ENCODE assay signal across 19 cellular contexts in genomic region chr9:121755581-121755980, GRCh38.
A peak's percentile ranks its signal among the peaks of the same experiment; 100 is the strongest.
DNase-seq lines count a peak whose midpoint lies in the region; ATAC-seq, FAIRE-seq and TF ChIP-seq lines count a peak whose summit lies in the region.
"Had no signal": no experiment of that assay in that cellular context is flagged by ENCODE, and none has a peak within 500 bp of the region (broad histone marks: within the 10 kb centered on the region; RNA-seq: fewer than 3 reads in every experiment).

No MANE protein-coding gene starts in this region.

- WGBS in H9 (ENCODE audit: extremely low coverage, insufficient read length, low lambda C conversion rate), result no CpG with 5 or more reads among the region's 7 CpGs
- WGBS in gastroesophageal sphincter (ENCODE audit: low coverage in 1 of 2), 2 donors, result 73 to 87% methylated on average over 2 to 3 of the region's 7 CpGs

- no peaks in the 10 kb centered on the region for H3K79me2 ChIP-seq in H9 (ENCODE audit: insufficient read depth, low read length)

- H2BK120ac ChIP-seq in H9 (ENCODE audit: low read depth, low read length, poor library complexity, severe bottlenecking), result no peak overlapping the region

- no peak overlapping the region for H3K56ac ChIP-seq in H9 (ENCODE audit: insufficient read length, low read depth, low read length)

- H4K8ac ChIP-seq in H9 (replicated peaks; ENCODE audit: insufficient read length, low read depth, low read length), result no peak overlapping the region

- H3T11ph ChIP-seq in H9 (ENCODE audit: low read length), result no peak overlapping the region

- no peaks in the 10 kb centered on the region for H4K20me1 ChIP-seq in H9 (ENCODE audit: control insufficient read depth, insufficient read depth, insufficient read length)

- H3K79me1 ChIP-seq in H9 (ENCODE audit: insufficient read depth, low read depth, low read length, poor library complexity, severe bottlenecking), result no peaks in the 10 kb centered on the region

- H3K36me3 ChIP-seq in HUES6 (ENCODE audit: control insufficient read depth, insufficient read depth, low read length) (peaks cover 32% of the 10 kb centered on the region), gastroesophageal sphincter (peaks cover 0 to 42% of the 10 kb centered on the region in 2 donors), skeletal muscle tissue (ENCODE audit: control insufficient read depth in 3 of 3, insufficient read depth in 3 of 3, low read length in 3 of 3) (peaks cover 24 to 34% (median 29%) of the 10 kb centered on the region in 3 donors)

- DNase-seq in H9 (no peak), COLO668 (lab: John Stamatoyannopoulos, UW; ENCODE audit: unreplicated experiment) (no peak), H54 (ENCODE audit: insufficient read length, low spot score) (no peak)
- no peak for DNase-seq in stimulated activated CD4-positive, alpha-beta T cell treated with anti-CD3 and anti-CD28 coated beads, Interleukin-15, amount 100 ng/mL, for 24 hours
- DNase-seq: ACHN; DND-41; HCEC 1CT; NCI-H1092 treated with DMSO at 0.1 percent for 48 hours; NCI-H146; NCI-H2081; NCI-H510A; NCI-H748 treated with DMSO at 0.1 percent for 48 hours; NK-92 treated with Interleukin-12 subunit alpha and Interleukin-12 subunit beta, amount 100 ng/mL, for 24 hours; Peyer's patch had no signal

- TF ChIP-seq POLR2A in gastroesophageal sphincter (IDR thresholded peaks at IDR 0.05) (no peak), H54 (IDR thresholded peaks at IDR 0.05; ENCODE audit: low read depth, low read length) (no peak)

- H3K4me1 ChIP-seq in H9 (ENCODE audit: insufficient read depth, low read length), result no peaks in the 10 kb centered on the region
- H3K4me1 ChIP-seq in HUES6 (ENCODE audit: control insufficient read depth, insufficient read depth, low read length), result peaks cover 3% of the 10 kb centered on the region; the same call in 1 of the 2 replicates
- H3K4me1 ChIP-seq in gastroesophageal sphincter, result peaks cover 2 to 71% (median 61%) of the 10 kb centered on the region in 3 donors
- H3K4me1 ChIP-seq in skeletal muscle tissue (ENCODE audit: control insufficient read depth in 3 of 3, insufficient read depth in 3 of 3, low read length in 3 of 3), result peaks cover 63 to 72% (median 71%) of the 10 kb centered on the region in 3 donors

- no peak overlapping the region for H4K5ac ChIP-seq in H9 (ENCODE audit: insufficient read length, low read depth, low read length)

- no peak overlapping the region for H3K23ac ChIP-seq in H9 (ENCODE audit: insufficient read length, low read depth, low read length)

- H3K27me3 Mint-ChIP-seq in H9 (ENCODE audit: low read depth), result no peaks in the 10 kb centered on the region

- no peak overlapping the region for H2BK20ac ChIP-seq in H9 (ENCODE audit: low read depth, low read length, poor library complexity, severe bottlenecking)

- H3K4me3 Mint-ChIP-seq in H9, result no peak overlapping the region

- H2AK5ac ChIP-seq in H9 (ENCODE audit: insufficient read length, low read length), result no peak overlapping the region

- no peaks in the 10 kb centered on the region for H3K9me3 ChIP-seq in H9 (ENCODE audit: control insufficient read depth, low read depth, low read length)
- H3K9me3 ChIP-seq in HUES6 (ENCODE audit: control insufficient read depth, insufficient read depth, low read depth, low read length), result no peaks in the 10 kb centered on the region
- H3K9me3 ChIP-seq in gastroesophageal sphincter, result no peaks in the 10 kb centered on the region
- no peaks in the 10 kb centered on the region for H3K9me3 ChIP-seq in skeletal muscle tissue (ENCODE audit: control insufficient read depth in 3 of 3, low read length in 3 of 3)
- H3K9me3 ChIP-seq: Peyer's patch had no signal

- no peak overlapping the region for H2BK12ac ChIP-seq in H9 (ENCODE audit: insufficient read length, low read depth, low read length)

- H3K27me3 ChIP-seq in H9 (ENCODE audit: insufficient read depth, low read length) (no peaks in the 10 kb centered on the region), HUES6 (ENCODE audit: control insufficient read depth, insufficient read depth, low read length) (no peaks in the 10 kb centered on the region), gastroesophageal sphincter (no peaks in the 10 kb centered on the region), skeletal muscle tissue (ENCODE audit: control insufficient read depth in 3 of 3, insufficient read depth in 3 of 3, low read length in 3 of 3) (no peaks in the 10 kb centered on the region)
- H3K27me3 ChIP-seq: Peyer's patch had no signal

- no peaks in the 10 kb centered on the region for H3K23me2 ChIP-seq in H9 (ENCODE audit: insufficient read length, low read depth, low read length, poor library complexity, severe bottlenecking)

- no peak overlapping the region for H2AFZ ChIP-seq in H9 (ENCODE audit: low read length)

- H3K18ac ChIP-seq in H9 (ENCODE audit: insufficient read length, low read depth, low read length), result no peak overlapping the region

- H3K27ac Mint-ChIP-seq in H9, result peak overlapping the region in 2 of 3 experiments; percentile 50 to 86; a peak in 3 of 7 replicates

- no peak overlapping the region for H3K4me3 ChIP-seq in HUES6 (ENCODE audit: low read depth, low read length)
- H3K4me3 ChIP-seq in gastroesophageal sphincter, result no peak overlapping the region
- no peak overlapping the region for H3K4me3 ChIP-seq in skeletal muscle tissue (ENCODE audit: low read length in 3 of 3)
- H3K4me3 ChIP-seq: Peyer's patch had no signal

- ATAC-seq in gastroesophageal sphincter, result no peak
- ATAC-seq: Right ventricle myocardium inferior had no signal

- no peak for FAIRE-seq in H54 (lab: Jason Lieb, UNC)

- no peak overlapping the region for H3K4me2 ChIP-seq in H9 (ENCODE audit: insufficient read depth, insufficient read length, low read length)

- H3K9ac ChIP-seq in H9 (ENCODE audit: extremely low read depth, insufficient read length, low read length) (no peak overlapping the region), HUES6 (ENCODE audit: low read length) (no peak overlapping the region), skeletal muscle tissue (ENCODE audit: low read depth in 1 of 3, low read length in 3 of 3) (peak overlapping the region in 2 of 3 donors; percentile 10 to 40)

- H4K91ac ChIP-seq in H9 (ENCODE audit: insufficient read length, low read depth, low read length), result no peak overlapping the region

- H3K27ac ChIP-seq in H9 (ENCODE audit: insufficient read length, low read depth, low read length) (no peak overlapping the region), HUES6 (ENCODE audit: low read depth, low read length) (0 out of 2 replicates have a peak overlapping the region, but pooled peaks have one; percentile 35), gastroesophageal sphincter (peak overlapping the region in 3 of 4 donors; percentile 21 to 92 (median 32)), skeletal muscle tissue (ENCODE audit: low read depth, low read length) (no peak overlapping the region)
- H3K27ac ChIP-seq: C4-2B, Peyer's patch had no signal

- no peak for TF ChIP-seq EP300 in gastroesophageal sphincter (IDR thresholded peaks at IDR 0.05)

- H3K4me1 Mint-ChIP-seq in H9, result peaks cover 8 to 9% of the 10 kb centered on the region in 2 experiments

- H3K14ac ChIP-seq in H9 (ENCODE audit: insufficient read depth, low read length), result no peak overlapping the region

- no peak overlapping the region for H3K4ac ChIP-seq in H9 (ENCODE audit: low read depth, low read length)

- no peak overlapping the region for H2BK5ac ChIP-seq in H9 (ENCODE audit: insufficient read length, low read length)

- H3K9me3 Mint-ChIP-seq in H9, result no peaks in the 10 kb centered on the region; a peak in 1 of 5 replicates

- no peak for TF ChIP-seq CTCF in H9 (conservative IDR thresholded peaks at IDR 0.05)
- no peak for TF ChIP-seq CTCF in gastroesophageal sphincter (IDR thresholded peaks at IDR 0.05)

- H3K36me3 Mint-ChIP-seq in H9 (ENCODE audit: insufficient read depth in 1 of 3, low read depth in 3 of 3), result peaks cover 4 to 18% (median 17%) of the 10 kb centered on the region in 3 experiments; a peak in 6 of 7 replicates

- no peak overlapping the region for H2BK15ac ChIP-seq in H9 (ENCODE audit: low read depth, low read length)

Comparison
In these comparisons a context has a peak if more than half of its experiments do, and no peak if none do; other contexts are left out.
1. H3K27ac ChIP-seq: peak in HUES6 (single experiment) and gastroesophageal sphincter (3 of 4); none in H9 (single experiment) and skeletal muscle tissue (single experiment).
2. H3K9ac ChIP-seq: peak in skeletal muscle tissue (2 of 3); none in H9 (single experiment) and HUES6 (single experiment).